ENCODE assay signal across 1 cellular context in genomic region chr6:55469829-55470438, GRCh38.
TF ChIP-seq lines count a peak whose summit lies in the region.

No MANE protein-coding gene starts in this region.

TF ChIP-seq in GM23338, 12 proteins besides CTCF, POLR2A, EP300 and RAD21 (continued from another document):
- TF ChIP-seq ZNF462 (CRISPR knock-in tag; IDR thresholded peaks at IDR 0.05) (no peak), CREB1 (CRISPR knock-in tag; IDR thresholded peaks at IDR 0.05; ENCODE audit: low read depth) (no peak), ETS1 (IDR thresholded peaks at IDR 0.05) (no peak), JUNB (IDR thresholded peaks at IDR 0.05; ENCODE audit: unreplicated experiment) (no peak), ZNF331 (CRISPR knock-in tag; IDR thresholded peaks at IDR 0.05; ENCODE audit: low read depth) (no peak), ZNF114 (CRISPR knock-in tag; IDR thresholded peaks at IDR 0.05) (no peak)
